ENCODE assay signal across 8 cellular contexts in genomic region chr3:13011369-13012227, GRCh38.
DNase-seq lines count a peak whose midpoint lies in the region; ATAC-seq and TF ChIP-seq lines count a peak whose summit lies in the region.

No MANE protein-coding gene starts in this region.

- H2AFZ ChIP-seq in mammary epithelial cell (ENCODE audit: low read depth, low read length): no peak overlapping the region

- H3K27me3 ChIP-seq in esophagus muscularis mucosa: no peaks in the 10 kb centered on the region
- no peaks in the 10 kb centered on the region for H3K27me3 ChIP-seq in mammary epithelial cell (ENCODE audit: insufficient read depth, low read length)

- H3K36me3 ChIP-seq in esophagus muscularis mucosa (no peaks in the 10 kb centered on the region), mammary epithelial cell (ENCODE audit: insufficient read depth, low read length) (no peaks in the 10 kb centered on the region)

- H4K20me1 ChIP-seq in mammary epithelial cell (ENCODE audit: insufficient read depth, low read length): no peaks in the 10 kb centered on the region

- H3K4me2 ChIP-seq in mammary epithelial cell (ENCODE audit: insufficient read depth, low read depth, low read length): no peak overlapping the region

- H3K79me2 ChIP-seq in mammary epithelial cell (ENCODE audit: insufficient read depth, low read length): no peaks in the 10 kb centered on the region

- H3K4me3 ChIP-seq in esophagus muscularis mucosa (no peak overlapping the region), mammary epithelial cell (replicated peaks in 1 of 3; ENCODE audit: insufficient read depth in 1 of 3, low read depth in 2 of 3, low read length in 3 of 3) (no peak overlapping the region)

- H3K4me1 ChIP-seq in esophagus muscularis mucosa (peaks cover 15 to 42% (median 38%) of the 10 kb centered on the region in 4 donors), mammary epithelial cell (ENCODE audit: insufficient read depth, low read length) (no peaks in the 10 kb centered on the region)

- no peak overlapping the region for H3K9ac ChIP-seq in mammary epithelial cell (ENCODE audit: insufficient read depth, low read length)

- H3K9me3 ChIP-seq in esophagus muscularis mucosa (no peaks in the 10 kb centered on the region), mammary epithelial cell (replicated peaks; ENCODE audit: insufficient read depth, low read length) (no peaks in the 10 kb centered on the region)

- BruUV-seq in mammary epithelial cell (replicated peaks; lab: Mats Ljungman, UMichigan): no TSS peak

- TF ChIP-seq EP300 in esophagus muscularis mucosa (IDR thresholded peaks at IDR 0.05): no peak

- DNase-seq in GM13976 (ENCODE audit: low spot score) (peak; percentile 86), NAMALWA (ENCODE audit: low spot score) (peak; percentile 91), esophagus muscularis mucosa (ENCODE audit: extremely low spot score) (no peak), mammary epithelial cell (no peak)
- peak; percentile 80 to 89 for DNase-seq in activated CD4-positive, alpha-beta T cell treated with anti-CD3 and anti-CD28 coated beads, Interleukin-2, amount 50 U/mL, for 48 hours
- peak; percentile 53 to 60 (median 56) for DNase-seq in stimulated activated CD4-positive, alpha-beta T cell treated with anti-CD3 and anti-CD28 coated beads, TNF-alpha, amount 100 ng/mL, for 1 hour (ENCODE audit: low read depth in 3 of 3, low spot score in 1 of 3)

- in situ Hi-C loops in GM13976 (cut with MboI; ENCODE audit: low sequenced_read_pairs, unreplicated experiment) (no loop called here), mammary epithelial cell (cut with MboI; ENCODE audit: low sequenced_read_pairs in 2 of 2) (no loop called here)

- CTCF ChIA-PET in mammary epithelial cell (lab: Charles Lee; ENCODE audit: low non-redundant PET): no interaction called here

- 77% methylated on average over 9 of the region's 11 CpGs for WGBS in esophagus muscularis mucosa
- 75% methylated on average over 11 of the region's 11 CpGs for WGBS in mammary epithelial cell (ENCODE audit: low coverage, missing lambda C conversion rate)

- ATAC-seq in GM21786 (IDR thresholded peaks at IDR 0.05; ENCODE audit: unreplicated experiment) (peak; percentile 46), SK-N-SH treated with all-trans-retinoic acid at 6 μM for 48 hours (no peak)

- dilution Hi-C loops in mammary epithelial cell (cut with HindIII; ENCODE audit: low sequenced_read_pairs): no loop called here

- H3K27ac ChIP-seq in esophagus muscularis mucosa (replicated peaks in 1 of 4): peak overlapping the region; percentile 12 to 62 (median 38)
- no peak overlapping the region for H3K27ac ChIP-seq in mammary epithelial cell (ENCODE audit: insufficient read depth, low read depth, low read length)

- no peak for TF ChIP-seq CTCF in GM13976 (IDR thresholded peaks at IDR 0.05; ENCODE audit: borderline replicate concordance, control extremely low read depth, extremely low read depth, insufficient read depth, missing control alignments)
- TF ChIP-seq CTCF in esophagus muscularis mucosa (IDR thresholded peaks at IDR 0.05): no peak
- no peak for TF ChIP-seq CTCF in mammary epithelial cell (conservative IDR thresholded peaks at IDR 0.05 in 1 of 2, IDR thresholded peaks at IDR 0.05 in 1 of 2; ENCODE audit: extremely low read depth in 1 of 2, insufficient read depth in 1 of 2, low read depth in 1 of 2, low read length in 2 of 2)

- no peak for TF ChIP-seq POLR2A in esophagus muscularis mucosa (IDR thresholded peaks at IDR 0.05; ENCODE audit: low read depth)

- intact Hi-C loops in esophagus muscularis mucosa (cut with DNase I): no loop called here
- intact Hi-C loops in mammary epithelial cell (cut with micrococcal nuclease): no loop called here

TF ChIP-seq in SK-N-SH treated with all-trans-retinoic acid at 6 μM for 48 hours, 23 proteins besides CTCF, POLR2A, EP300 and RAD21:
- TF ChIP-seq RARB (CRISPR knock-in tag; IDR thresholded peaks at IDR 0.05): no peak
- no peak for TF ChIP-seq SNAI2 (CRISPR knock-in tag; IDR thresholded peaks at IDR 0.05)
- TF ChIP-seq ZC3H10 (CRISPR knock-in tag; IDR thresholded peaks at IDR 0.05): no peak
- no peak for TF ChIP-seq POU6F1 (CRISPR knock-in tag; IDR thresholded peaks at IDR 0.05; ENCODE audit: borderline replicate concordance, low read depth)
- TF ChIP-seq CSDC2 (CRISPR knock-in tag; IDR thresholded peaks at IDR 0.05): no peak
- TF ChIP-seq OSR1 (CRISPR knock-in tag; IDR thresholded peaks at IDR 0.05): no peak
- TF ChIP-seq ESRRG (CRISPR knock-in tag; IDR thresholded peaks at IDR 0.05): no peak
- no peak for TF ChIP-seq BACH2 (CRISPR knock-in tag; IDR thresholded peaks at IDR 0.05; ENCODE audit: borderline replicate concordance)
- TF ChIP-seq CSRNP3 (CRISPR knock-in tag; IDR thresholded peaks at IDR 0.05): no peak
- no peak for TF ChIP-seq ZFP3 (CRISPR knock-in tag; IDR thresholded peaks at IDR 0.05)
- no peak for TF ChIP-seq TOX (CRISPR knock-in tag; IDR thresholded peaks at IDR 0.05; ENCODE audit: borderline replicate concordance)
- no peak for TF ChIP-seq ISL1 (CRISPR knock-in tag; IDR thresholded peaks at IDR 0.05)

Comparison
In these comparisons a context has a peak if more than half of its experiments do, and no peak if none do; other contexts are left out.
1. DNase-seq: peak in GM13976 (single experiment), NAMALWA (single experiment), activated CD4-positive, alpha-beta T cell treated with anti-CD3 and anti-CD28 coated beads, Interleukin-2, amount 50 U/mL, for 48 hours (2 of 2) and stimulated activated CD4-positive, alpha-beta T cell treated with anti-CD3 and anti-CD28 coated beads, TNF-alpha, amount 100 ng/mL, for 1 hour (3 of 3); none in esophagus muscularis mucosa (single experiment) and mammary epithelial cell (single experiment).